ENCODE assay signal across 1 cellular context in genomic region chr11:18012314-18012905, GRCh38.
A peak's percentile ranks its signal among the peaks of the same experiment; 100 is the strongest.
TF ChIP-seq lines count a peak whose summit lies in the region.

No MANE protein-coding gene starts in this region.

TF ChIP-seq in HepG2, 621 proteins besides CTCF, POLR2A, EP300 and RAD21 (continued from another document and continues in another):
- TF ChIP-seq ZGPAT (CRISPR knock-in tag; IDR thresholded peaks at IDR 0.05) (no peak), ESRRA (CRISPR knock-in tag; IDR thresholded peaks at IDR 0.05; ENCODE audit: low read depth) (no peak), CREM (IDR thresholded peaks at IDR 0.05) (no peak), CREM (CRISPR knock-in tag; IDR thresholded peaks at IDR 0.05) (no peak), ZNF274 (CRISPR knock-in tag; IDR thresholded peaks at IDR 0.05) (peak; percentile 78), ATF7 (IDR thresholded peaks at IDR 0.05) (no peak), ATF7 (CRISPR knock-in tag; IDR thresholded peaks at IDR 0.05) (no peak), ZNF569 (CRISPR knock-in tag; IDR thresholded peaks at IDR 0.05; ENCODE audit: borderline replicate concordance) (no peak), FOXA3 (CRISPR knock-in tag; IDR thresholded peaks at IDR 0.05) (no peak), KAT7 (CRISPR knock-in tag; IDR thresholded peaks at IDR 0.05; ENCODE audit: borderline replicate concordance) (peak; percentile 43; the same call in 1 of the 2 replicates), ZC3H13 (CRISPR knock-in tag; IDR thresholded peaks at IDR 0.05) (peak; percentile 59), NFRKB (IDR thresholded peaks at IDR 0.05) (no peak), ZBTB42 (CRISPR knock-in tag; IDR thresholded peaks at IDR 0.05) (no peak), ZSCAN31 (CRISPR knock-in tag; IDR thresholded peaks at IDR 0.05; ENCODE audit: low read depth) (no peak), RCOR2 (CRISPR knock-in tag; IDR thresholded peaks at IDR 0.05) (no peak), CBFB (CRISPR knock-in tag; IDR thresholded peaks at IDR 0.05) (no peak), ZNF292 (CRISPR knock-in tag; IDR thresholded peaks at IDR 0.05; ENCODE audit: borderline replicate concordance, low read depth) (0 out of 2 replicates have a peak, but pooled peaks have one; percentile 67), ZNF543 (CRISPR knock-in tag; IDR thresholded peaks at IDR 0.05) (no peak), HOXA7 (CRISPR knock-in tag; IDR thresholded peaks at IDR 0.05) (no peak), ZNF33B (CRISPR knock-in tag; IDR thresholded peaks at IDR 0.05) (0 out of 2 replicates have a peak, but pooled peaks have one; percentile 49), ZNF580 (CRISPR knock-in tag; IDR thresholded peaks at IDR 0.05; ENCODE audit: borderline replicate concordance, low read depth) (no peak), GLI4 (CRISPR knock-in tag; IDR thresholded peaks at IDR 0.05; ENCODE audit: borderline replicate concordance) (0 out of 2 replicates have a peak, but pooled peaks have one; percentile 72), TSC22D2 (CRISPR knock-in tag; IDR thresholded peaks at IDR 0.05; ENCODE audit: borderline replicate concordance) (no peak), ZBTB7B (CRISPR knock-in tag; IDR thresholded peaks at IDR 0.05) (peak; percentile 34; the same call in 1 of the 2 replicates), REL (CRISPR knock-in tag; conservative IDR thresholded peaks at IDR 0.05) (0 out of 2 replicates have a peak, but pooled peaks have one; percentile 19), ZNF235 (CRISPR knock-in tag; IDR thresholded peaks at IDR 0.05; ENCODE audit: borderline replicate concordance) (0 out of 2 replicates have a peak, but pooled peaks have one; percentile 16), SRSF9 (IDR thresholded peaks at IDR 0.05; ENCODE audit: borderline replicate concordance, insufficient read depth, low read depth, low read length, poor library complexity, severe bottlenecking) (no peak), ZNF761 (CRISPR knock-in tag; conservative IDR thresholded peaks at IDR 0.05) (no peak), KMT2A (CRISPR knock-in tag; IDR thresholded peaks at IDR 0.05) (peak; percentile 68; the same call in 1 of the 2 replicates), ASH2L (IDR thresholded peaks at IDR 0.05; ENCODE audit: insufficient read length, low read depth, low read length) (peak; percentile 8), ZNF589 (CRISPR knock-in tag; conservative IDR thresholded peaks at IDR 0.05) (0 out of 2 replicates have a peak, but pooled peaks have one; percentile 38), SALL2 (CRISPR knock-in tag; IDR thresholded peaks at IDR 0.05) (no peak), NFE2L1 (CRISPR knock-in tag; IDR thresholded peaks at IDR 0.05; ENCODE audit: borderline replicate concordance) (no peak), CEBPB (IDR thresholded peaks at IDR 0.05; ENCODE audit: borderline replicate concordance, low read depth, low read length) (no peak), ZNF143 (CRISPR knock-in tag; IDR thresholded peaks at IDR 0.05) (no peak), GATAD2A (CRISPR knock-in tag; IDR thresholded peaks at IDR 0.05) (no peak), ZSCAN30 (CRISPR knock-in tag; IDR thresholded peaks at IDR 0.05) (0 out of 2 replicates have a peak, but pooled peaks have one; percentile 50), SALL1 (CRISPR knock-in tag; IDR thresholded peaks at IDR 0.05) (no peak), MAF1 (CRISPR knock-in tag; IDR thresholded peaks at IDR 0.05; ENCODE audit: borderline replicate concordance) (no peak), ZNF800 (CRISPR knock-in tag; IDR thresholded peaks at IDR 0.05) (no peak), MTA3 (CRISPR knock-in tag; IDR thresholded peaks at IDR 0.05) (no peak), MEF2D (CRISPR knock-in tag; IDR thresholded peaks at IDR 0.05) (no peak), PLRG1 (conservative IDR thresholded peaks at IDR 0.05) (no peak), ATAD3A (CRISPR knock-in tag; IDR thresholded peaks at IDR 0.05) (no peak), BORCS8-MEF2B (CRISPR knock-in tag; IDR thresholded peaks at IDR 0.05) (0 out of 2 replicates have a peak, but pooled peaks have one; percentile 7), ZSCAN21 (CRISPR knock-in tag; IDR thresholded peaks at IDR 0.05; ENCODE audit: borderline replicate concordance) (0 out of 2 replicates have a peak, but pooled peaks have one; percentile 43), ETV6 (CRISPR knock-in tag; conservative IDR thresholded peaks at IDR 0.05) (no peak)
- TF ChIP-seq, protein P1, sequence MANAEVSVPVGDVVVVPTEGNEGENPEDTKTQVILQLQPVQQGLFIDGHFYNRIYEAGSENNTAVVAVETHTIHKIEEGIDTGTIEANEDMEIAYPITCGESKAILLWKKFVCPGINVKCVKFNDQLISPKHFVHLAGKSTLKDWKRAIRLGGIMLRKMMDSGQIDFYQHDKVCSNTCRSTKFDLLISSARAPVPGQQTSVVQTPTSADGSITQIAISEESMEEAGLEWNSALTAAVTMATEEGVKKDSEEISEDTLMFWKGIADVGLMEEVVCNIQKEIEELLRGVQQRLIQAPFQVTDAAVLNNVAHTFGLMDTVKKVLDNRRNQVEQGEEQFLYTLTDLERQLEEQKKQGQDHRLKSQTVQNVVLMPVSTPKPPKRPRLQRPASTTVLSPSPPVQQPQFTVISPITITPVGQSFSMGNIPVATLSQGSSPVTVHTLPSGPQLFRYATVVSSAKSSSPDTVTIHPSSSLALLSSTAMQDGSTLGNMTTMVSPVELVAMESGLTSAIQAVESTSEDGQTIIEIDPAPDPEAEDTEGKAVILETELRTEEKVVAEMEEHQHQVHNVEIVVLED (CRISPR knock-in tag; IDR thresholded peaks at IDR 0.05; ENCODE audit: borderline replicate concordance): peak; percentile 7; the same call in 1 of the 2 replicates
- TF ChIP-seq, protein P2, sequence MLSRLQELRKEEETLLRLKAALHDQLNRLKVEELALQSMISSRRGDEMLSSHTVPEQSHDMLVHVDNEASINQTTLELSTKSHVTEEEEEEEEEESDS (CRISPR knock-in tag; IDR thresholded peaks at IDR 0.05; ENCODE audit: borderline replicate concordance): no peak
- TF ChIP-seq, protein P3, sequence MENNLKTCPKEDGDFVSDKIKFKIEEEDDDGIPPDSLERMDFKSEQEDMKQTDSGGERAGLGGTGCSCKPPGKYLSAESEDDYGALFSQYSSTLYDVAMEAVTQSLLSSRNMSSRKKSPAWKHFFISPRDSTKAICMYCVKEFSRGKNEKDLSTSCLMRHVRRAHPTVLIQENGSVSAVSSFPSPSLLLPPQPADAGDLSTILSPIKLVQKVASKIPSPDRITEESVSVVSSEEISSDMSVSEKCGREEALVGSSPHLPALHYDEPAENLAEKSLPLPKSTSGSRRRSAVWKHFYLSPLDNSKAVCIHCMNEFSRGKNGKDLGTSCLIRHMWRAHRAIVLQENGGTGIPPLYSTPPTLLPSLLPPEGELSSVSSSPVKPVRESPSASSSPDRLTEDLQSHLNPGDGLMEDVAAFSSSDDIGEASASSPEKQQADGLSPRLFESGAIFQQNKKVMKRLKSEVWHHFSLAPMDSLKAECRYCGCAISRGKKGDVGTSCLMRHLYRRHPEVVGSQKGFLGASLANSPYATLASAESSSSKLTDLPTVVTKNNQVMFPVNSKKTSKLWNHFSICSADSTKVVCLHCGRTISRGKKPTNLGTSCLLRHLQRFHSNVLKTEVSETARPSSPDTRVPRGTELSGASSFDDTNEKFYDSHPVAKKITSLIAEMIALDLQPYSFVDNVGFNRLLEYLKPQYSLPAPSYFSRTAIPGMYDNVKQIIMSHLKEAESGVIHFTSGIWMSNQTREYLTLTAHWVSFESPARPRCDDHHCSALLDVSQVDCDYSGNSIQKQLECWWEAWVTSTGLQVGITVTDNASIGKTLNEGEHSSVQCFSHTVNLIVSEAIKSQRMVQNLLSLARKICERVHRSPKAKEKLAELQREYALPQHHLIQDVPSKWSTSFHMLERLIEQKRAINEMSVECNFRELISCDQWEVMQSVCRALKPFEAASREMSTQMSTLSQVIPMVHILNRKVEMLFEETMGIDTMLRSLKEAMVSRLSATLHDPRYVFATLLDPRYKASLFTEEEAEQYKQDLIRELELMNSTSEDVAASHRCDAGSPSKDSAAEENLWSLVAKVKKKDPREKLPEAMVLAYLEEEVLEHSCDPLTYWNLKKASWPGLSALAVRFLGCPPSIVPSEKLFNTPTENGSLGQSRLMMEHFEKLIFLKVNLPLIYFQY (CRISPR knock-in tag; IDR thresholded peaks at IDR 0.05; ENCODE audit: borderline replicate concordance): peak; percentile 26; the same call in 1 of the 2 replicates
- TF ChIP-seq, protein P4, sequence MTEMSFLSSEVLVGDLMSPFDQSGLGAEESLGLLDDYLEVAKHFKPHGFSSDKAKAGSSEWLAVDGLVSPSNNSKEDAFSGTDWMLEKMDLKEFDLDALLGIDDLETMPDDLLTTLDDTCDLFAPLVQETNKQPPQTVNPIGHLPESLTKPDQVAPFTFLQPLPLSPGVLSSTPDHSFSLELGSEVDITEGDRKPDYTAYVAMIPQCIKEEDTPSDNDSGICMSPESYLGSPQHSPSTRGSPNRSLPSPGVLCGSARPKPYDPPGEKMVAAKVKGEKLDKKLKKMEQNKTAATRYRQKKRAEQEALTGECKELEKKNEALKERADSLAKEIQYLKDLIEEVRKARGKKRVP (CRISPR knock-in tag; IDR thresholded peaks at IDR 0.05): 0 out of 4 replicates have a peak, but pooled peaks of 1 of the 2 experiments have one; percentile 43
- TF ChIP-seq, protein P5, sequence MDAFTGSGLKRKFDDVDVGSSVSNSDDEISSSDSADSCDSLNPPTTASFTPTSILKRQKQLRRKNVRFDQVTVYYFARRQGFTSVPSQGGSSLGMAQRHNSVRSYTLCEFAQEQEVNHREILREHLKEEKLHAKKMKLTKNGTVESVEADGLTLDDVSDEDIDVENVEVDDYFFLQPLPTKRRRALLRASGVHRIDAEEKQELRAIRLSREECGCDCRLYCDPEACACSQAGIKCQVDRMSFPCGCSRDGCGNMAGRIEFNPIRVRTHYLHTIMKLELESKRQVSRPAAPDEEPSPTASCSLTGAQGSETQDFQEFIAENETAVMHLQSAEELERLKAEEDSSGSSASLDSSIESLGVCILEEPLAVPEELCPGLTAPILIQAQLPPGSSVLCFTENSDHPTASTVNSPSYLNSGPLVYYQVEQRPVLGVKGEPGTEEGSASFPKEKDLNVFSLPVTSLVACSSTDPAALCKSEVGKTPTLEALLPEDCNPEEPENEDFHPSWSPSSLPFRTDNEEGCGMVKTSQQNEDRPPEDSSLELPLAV (CRISPR knock-in tag; conservative IDR thresholded peaks at IDR 0.05; ENCODE audit: low read depth): no peak
- TF ChIP-seq, protein P6, sequence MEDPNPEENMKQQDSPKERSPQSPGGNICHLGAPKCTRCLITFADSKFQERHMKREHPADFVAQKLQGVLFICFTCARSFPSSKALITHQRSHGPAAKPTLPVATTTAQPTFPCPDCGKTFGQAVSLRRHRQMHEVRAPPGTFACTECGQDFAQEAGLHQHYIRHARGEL (CRISPR knock-in tag; IDR thresholded peaks at IDR 0.05): no peak
- TF ChIP-seq, protein P7, sequence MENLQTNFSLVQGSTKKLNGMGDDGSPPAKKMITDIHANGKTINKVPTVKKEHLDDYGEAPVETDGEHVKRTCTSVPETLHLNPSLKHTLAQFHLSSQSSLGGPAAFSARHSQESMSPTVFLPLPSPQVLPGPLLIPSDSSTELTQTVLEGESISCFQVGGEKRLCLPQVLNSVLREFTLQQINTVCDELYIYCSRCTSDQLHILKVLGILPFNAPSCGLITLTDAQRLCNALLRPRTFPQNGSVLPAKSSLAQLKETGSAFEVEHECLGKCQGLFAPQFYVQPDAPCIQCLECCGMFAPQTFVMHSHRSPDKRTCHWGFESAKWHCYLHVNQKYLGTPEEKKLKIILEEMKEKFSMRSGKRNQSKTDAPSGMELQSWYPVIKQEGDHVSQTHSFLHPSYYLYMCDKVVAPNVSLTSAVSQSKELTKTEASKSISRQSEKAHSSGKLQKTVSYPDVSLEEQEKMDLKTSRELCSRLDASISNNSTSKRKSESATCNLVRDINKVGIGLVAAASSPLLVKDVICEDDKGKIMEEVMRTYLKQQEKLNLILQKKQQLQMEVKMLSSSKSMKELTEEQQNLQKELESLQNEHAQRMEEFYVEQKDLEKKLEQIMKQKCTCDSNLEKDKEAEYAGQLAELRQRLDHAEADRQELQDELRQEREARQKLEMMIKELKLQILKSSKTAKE (CRISPR knock-in tag; IDR thresholded peaks at IDR 0.05; ENCODE audit: borderline replicate concordance): 0 out of 2 replicates have a peak, but pooled peaks have one; percentile 63
